Comparison of ENCODE assay signal across 18 cellular contexts in genomic region chr3:49649576-49649975, GRCh38.
"Had no signal": no experiment of that assay in that cellular context is flagged by ENCODE, and none has a peak within 500 bp of the region (broad histone marks: within the 10 kb centered on the region; RNA-seq: fewer than 3 reads in every experiment).

No MANE protein-coding gene starts in this region.

- DNase-seq: activated CD4-positive, alpha-beta T cell treated with anti-CD3 and anti-CD28 coated beads for 1 hour; activated gamma-delta T cell treated with Interleukin-2 at 50 U/mL for 16 hours; anterior cingulate cortex; brain microvascular endothelial cell; effector memory CD4-positive, alpha-beta T cell; stimulated activated CD4-positive, alpha-beta T cell treated with anti-CD3 and anti-CD28 coated beads, Interleukin-15, amount 100 ng/mL, for 24 hours; stimulated activated CD4-positive, alpha-beta T cell treated with anti-CD3 and anti-CD28 coated beads, Interleukin-2, amount 100 ng/mL, for 48 hours; stomach; upper lobe of left lung; WERI-Rb-1 had no signal

- H2AFZ ChIP-seq: hepatocyte had no signal

- H3K27ac Mint-ChIP-seq: dendritic cell treated with granulocyte-macrophage colony-stimulating factor and Interleukin-4, amounts not matched to agents 40 ng/mL and 50 ng/mL, for 4 days; mesothelial cell of epicardium; natural killer cell treated with Interleukin-12 subunit alpha and Interleukin-12 subunit beta and Interleukin-15 and Interleukin-18, amount 100 ng/mL, for 72 hours had no signal

- H3K4me2 ChIP-seq: hepatocyte had no signal

- H3K4me3 Mint-ChIP-seq: dendritic cell treated with granulocyte-macrophage colony-stimulating factor and Interleukin-4, amounts not matched to agents 40 ng/mL and 50 ng/mL, for 4 days; mesothelial cell of epicardium; natural killer cell treated with Interleukin-12 subunit alpha and Interleukin-12 subunit beta and Interleukin-15 and Interleukin-18, amount 100 ng/mL, for 72 hours had no signal

- H3K9me3 ChIP-seq: stomach, upper lobe of left lung had no signal

- H3K27ac ChIP-seq: brain microvascular endothelial cell, hepatocyte, skin epidermis, stomach, upper lobe of left lung, WERI-Rb-1 had no signal

- ATAC-seq: natural killer cell treated with Interleukin-12 subunit alpha and Interleukin-12 subunit beta and Interleukin-15 and Interleukin-18, amount 100 ng/mL, for 72 hours had no signal

- H3K79me2 ChIP-seq: hepatocyte had no signal

- H3K9me3 Mint-ChIP-seq: activated naive CD4-positive, alpha-beta T cell treated with anti-CD3 and anti-CD28 coated beads, Interleukin-2, amount 50 U/mL, for 72 hours; dendritic cell treated with granulocyte-macrophage colony-stimulating factor and Interleukin-4, amounts not matched to agents 40 ng/mL and 50 ng/mL, for 4 days; mesothelial cell of epicardium; natural killer cell treated with Interleukin-12 subunit alpha and Interleukin-12 subunit beta and Interleukin-15 and Interleukin-18, amount 100 ng/mL, for 72 hours had no signal

- H3K36me3 ChIP-seq: brain microvascular endothelial cell, stomach, upper lobe of left lung had no signal

- H3K36me3 Mint-ChIP-seq: activated naive CD4-positive, alpha-beta T cell treated with anti-CD3 and anti-CD28 coated beads, Interleukin-2, amount 50 U/mL, for 72 hours; mesothelial cell of epicardium; natural killer cell treated with Interleukin-12 subunit alpha and Interleukin-12 subunit beta and Interleukin-15 and Interleukin-18, amount 100 ng/mL, for 72 hours had no signal

- H3K27me3 Mint-ChIP-seq: dendritic cell treated with granulocyte-macrophage colony-stimulating factor and Interleukin-4, amounts not matched to agents 40 ng/mL and 50 ng/mL, for 4 days; natural killer cell treated with Interleukin-12 subunit alpha and Interleukin-12 subunit beta and Interleukin-15 and Interleukin-18, amount 100 ng/mL, for 72 hours had no signal

- H3K27me3 ChIP-seq: brain microvascular endothelial cell, hepatocyte, stomach, upper lobe of left lung had no signal

- FAIRE-seq: islet of Langerhans had no signal

- H3K4me3 ChIP-seq: hepatocyte, lung, skin epidermis, stomach, upper lobe of left lung had no signal
